In genomic region chr2:156430236-156430977, GRCh38 we compare ENCODE assay signal across 10 cellular contexts. TPM values are rescaled to one million over a fixed set of nuclear protein-coding genes. Genes with fewer than 3 reads are reported as not detected.
DNase-seq lines count a peak whose midpoint lies in the region; ATAC-seq, FAIRE-seq and TF ChIP-seq lines count a peak whose summit lies in the region.
"Had no signal": no experiment of that assay in that cellular context is flagged by ENCODE, and none has a peak within 500 bp of the region (broad histone marks: within the 10 kb centered on the region; RNA-seq: fewer than 3 reads in every experiment).

No MANE protein-coding gene starts in this region.

- peak overlapping the region; percentile 87 for H3K27ac Mint-ChIP-seq in chondrocyte (ENCODE audit: unreplicated experiment)

- TF ChIP-seq POLR2A in H54 (IDR thresholded peaks at IDR 0.05; ENCODE audit: low read depth, low read length) = no peak

- no peaks in the 10 kb centered on the region for H3K9me3 Mint-ChIP-seq in chondrocyte (ENCODE audit: low read depth)

- DNase-seq in chondrocyte (ENCODE audit: low spot score) (no peak), activated gamma-delta T cell (lab: John Stamatoyannopoulos, UW) (no peak), NCI-H1930 (lab: John Stamatoyannopoulos, UW) (no peak), H54 (ENCODE audit: insufficient read length, low spot score) (no peak), HuH-7.5 (ENCODE audit: low spot score) (no peak)
- DNase-seq: stimulated activated naive CD4-positive, alpha-beta T cell treated with Interleukin-2 at 50 U/mL for 16 hours had no signal

- H3K4me3 Mint-ChIP-seq in chondrocyte (ENCODE audit: unreplicated experiment) = no peak overlapping the region

- H3K4me1 Mint-ChIP-seq in chondrocyte (ENCODE audit: low read depth) = peaks cover 62% of the 10 kb centered on the region

- H3K36me3 Mint-ChIP-seq in chondrocyte (ENCODE audit: low read depth) = no peaks in the 10 kb centered on the region

- no peaks in the 10 kb centered on the region for H3K27me3 Mint-ChIP-seq in chondrocyte (ENCODE audit: low read depth)

- FAIRE-seq in H54 (lab: Jason Lieb, UNC) = no peak

- H3K27ac ChIP-seq in 22Rv1 = peak overlapping the region; percentile 62
- H3K27ac ChIP-seq: BLaER1 had no signal

- peak; percentile 20 for ATAC-seq in GM19463 (IDR thresholded peaks at IDR 0.05; ENCODE audit: unreplicated experiment)
- peak; percentile 15 for ATAC-seq in HG03442 (IDR thresholded peaks at IDR 0.05; ENCODE audit: unreplicated experiment)

- TF ChIP-seq CTCF in 22Rv1 (IDR thresholded peaks at IDR 0.05) (no peak), chondrocyte (IDR thresholded peaks at IDR 0.05) (no peak)

RNA-seq across cellular contexts. Expression of gene GPD2, which starts 5.8 kb away (rescaled TPM):
- 21.1 to 29.1 TPM (median 25.5 TPM) in 3 replicates for total RNA-seq in chondrocyte
